In genomic region chr22:41587347-41587723, GRCh38 we compare ENCODE assay signal across 22 cellular contexts. TPM values are rescaled to one million over a fixed set of nuclear protein-coding genes. Genes with fewer than 3 reads are reported as not detected.
DNase-seq lines count a peak whose midpoint lies in the region; ATAC-seq and TF ChIP-seq lines count a peak whose summit lies in the region.
"Had no signal": no experiment of that assay in that cellular context is flagged by ENCODE, and none has a peak within 500 bp of the region (broad histone marks: within the 10 kb centered on the region; RNA-seq: fewer than 3 reads in every experiment).

No MANE protein-coding gene starts in this region.

- no peak for DNase-seq in activated CD4-positive, alpha-beta memory T cell treated with anti-CD3 and anti-CD28 coated beads, Interleukin-2, amount 10 ng/mL, durations not matched to agents 7 days and 5 days
- no peak for DNase-seq in activated CD4-positive, alpha-beta memory T cell treated with anti-CD3 and anti-CD28 coated beads for 36 hours
- DNase-seq in RWPE1 (ENCODE audit: low spot score), result no peak
- no peak for DNase-seq in tibial nerve (ENCODE audit: low spot score in 2 of 2)
- no peak for DNase-seq in activated gamma-delta T cell (lab: John Stamatoyannopoulos, UW)
- DNase-seq in gastrocnemius medialis, result no peak
- DNase-seq: activated effector memory CD4-positive, alpha-beta T cell treated with Interleukin-2 at 50 U/mL for 16 hours; anterior cingulate cortex; C1 segment of cervical spinal cord; islet precursor cell; mammary epithelial cell; MG63; naive thymus-derived CD8-positive, alpha-beta T cell; psoas muscle; SHP77 treated with DMSO at 0.1 percent for 48 hours had no signal

- no peak for TF ChIP-seq RAD21 in liver (IDR thresholded peaks at IDR 0.05)

- H3K27ac ChIP-seq in RWPE1, result peak overlapping the region; percentile 37
- peak overlapping the region; percentile 54 to 78 for H3K27ac ChIP-seq in liver (ENCODE audit: low read depth in 1 of 2, low read length in 2 of 2)
- peak overlapping the region in 3 of 4 donors; percentile 84 to 91 (median 88) for H3K27ac ChIP-seq in tibial nerve
- no peak overlapping the region for H3K27ac ChIP-seq in gastrocnemius medialis
- H3K27ac ChIP-seq: psoas muscle had no signal

- H3K4me1 Mint-ChIP-seq in activated CD4-positive, alpha-beta memory T cell treated with anti-CD3 and anti-CD28 coated beads, Interleukin-2, amount 10 ng/mL, durations not matched to agents 7 days and 5 days, result peaks cover 26% of the 10 kb centered on the region
- H3K4me1 Mint-ChIP-seq in activated CD4-positive, alpha-beta memory T cell treated with anti-CD3 and anti-CD28 coated beads for 36 hours (ENCODE audit: low read depth), result peaks cover 12% of the 10 kb centered on the region

- H3K27ac Mint-ChIP-seq in activated CD4-positive, alpha-beta memory T cell treated with anti-CD3 and anti-CD28 coated beads, Interleukin-2, amount 10 ng/mL, durations not matched to agents 7 days and 5 days, result peak overlapping the region; percentile 21
- H3K27ac Mint-ChIP-seq in activated CD4-positive, alpha-beta memory T cell treated with anti-CD3 and anti-CD28 coated beads for 36 hours, result no peak overlapping the region
- H3K27ac Mint-ChIP-seq: GM23338; T-helper 1 cell treated with Interleukin-12 subunit alpha and Interleukin-12 subunit beta and Interleukin-4 antibody, amounts not matched to agents 30 μg/mL and 1 μg/mL, for 36 hours; WTC11 had no signal

- POLR2A ChIA-PET in activated CD4-positive, alpha-beta memory T cell treated with anti-CD3 and anti-CD28 coated beads, Interleukin-2, amount 10 ng/mL, durations not matched to agents 7 days and 5 days (lab: Charles Lee), result interaction anchor here (7.1 kb wide), 1 partner anchor 33 kb away, joined by 158 read pairs; the partner anchor contains the start of genes DESI1 and XRCC6
- POLR2A ChIA-PET in activated CD4-positive, alpha-beta memory T cell treated with anti-CD3 and anti-CD28 coated beads for 36 hours (lab: Charles Lee), result no interaction called here
- POLR2A ChIA-PET in RWPE1 (lab: Yijun Ruan, JAX; ENCODE audit: low non-redundant PET), result interaction anchor here (0.6 kb wide), 1 partner anchor 88 kb away, joined by 7 read pairs; no protein-coding TSS in a partner anchor

- H3K4me3 ChIP-seq in liver (ENCODE audit: low read depth in 1 of 3, low read length in 3 of 3) (no peak overlapping the region), tibial nerve (no peak overlapping the region), gastrocnemius medialis (no peak overlapping the region)
- H3K4me3 ChIP-seq: GM23338, psoas muscle, suprapubic skin had no signal

- WGBS in liver, result 75% methylated on average over 7 of the region's 7 CpGs
- 93 to 95% methylated on average over 7 of the region's 7 CpGs for WGBS in tibial nerve, 2 donors

- H3K36me3 Mint-ChIP-seq in activated CD4-positive, alpha-beta memory T cell treated with anti-CD3 and anti-CD28 coated beads, Interleukin-2, amount 10 ng/mL, durations not matched to agents 7 days and 5 days (ENCODE audit: low read depth), result peaks cover 22% of the 10 kb centered on the region
- H3K36me3 Mint-ChIP-seq in activated CD4-positive, alpha-beta memory T cell treated with anti-CD3 and anti-CD28 coated beads for 36 hours, result peaks cover 15% of the 10 kb centered on the region
- H3K36me3 Mint-ChIP-seq: WTC11 had no signal

- H3K9me3 ChIP-seq in liver (ENCODE audit: control insufficient read depth in 4 of 4, low read length in 3 of 4), result no peaks in the 10 kb centered on the region
- no peaks in the 10 kb centered on the region for H3K9me3 ChIP-seq in tibial nerve
- no peaks in the 10 kb centered on the region for H3K9me3 ChIP-seq in gastrocnemius medialis
- H3K9me3 ChIP-seq: MG63, psoas muscle, suprapubic skin had no signal

- no peak for TF ChIP-seq POLR2A in tibial nerve (IDR thresholded peaks at IDR 0.05)
- TF ChIP-seq POLR2A in gastrocnemius medialis (IDR thresholded peaks at IDR 0.05), result no peak

- no peaks in the 10 kb centered on the region for H3K9me3 Mint-ChIP-seq in activated CD4-positive, alpha-beta memory T cell treated with anti-CD3 and anti-CD28 coated beads, Interleukin-2, amount 10 ng/mL, durations not matched to agents 7 days and 5 days
- H3K9me3 Mint-ChIP-seq in activated CD4-positive, alpha-beta memory T cell treated with anti-CD3 and anti-CD28 coated beads for 36 hours, result no peaks in the 10 kb centered on the region
- H3K9me3 Mint-ChIP-seq: naive thymus-derived CD8-positive, alpha-beta T cell; T-helper 1 cell treated with Interleukin-12 subunit alpha and Interleukin-12 subunit beta and Interleukin-4 antibody, amounts not matched to agents 30 μg/mL and 1 μg/mL, for 36 hours; WTC11 had no signal

- TF ChIP-seq CTCF in RWPE1 (conservative IDR thresholded peaks at IDR 0.05; ENCODE audit: low read depth) (no peak), liver (IDR thresholded peaks at IDR 0.05; ENCODE audit: low read depth, low read length, missing input control) (no peak), tibial nerve (IDR thresholded peaks at IDR 0.05) (no peak), gastrocnemius medialis (IDR thresholded peaks at IDR 0.05 in 4 of 5, conservative IDR thresholded peaks at IDR 0.05 in 1 of 5) (no peak)

- H3K36me3 ChIP-seq in liver (ENCODE audit: control insufficient read depth in 4 of 4, insufficient read depth in 3 of 4, low read depth in 1 of 4, low read length in 3 of 4) (peaks cover 2 to 20% (median 15%) of the 10 kb centered on the region in 4 donors), tibial nerve (peaks cover 0 to 38% (median 13%) of the 10 kb centered on the region in 3 donors), gastrocnemius medialis (peaks cover 0 to 5% of the 10 kb centered on the region in 2 donors)

- H3K4me3 Mint-ChIP-seq in activated CD4-positive, alpha-beta memory T cell treated with anti-CD3 and anti-CD28 coated beads, Interleukin-2, amount 10 ng/mL, durations not matched to agents 7 days and 5 days, result no peak overlapping the region
- H3K4me3 Mint-ChIP-seq in activated CD4-positive, alpha-beta memory T cell treated with anti-CD3 and anti-CD28 coated beads for 36 hours, result no peak overlapping the region
- H3K4me3 Mint-ChIP-seq: GM23338; T-helper 1 cell treated with Interleukin-12 subunit alpha and Interleukin-12 subunit beta and Interleukin-4 antibody, amounts not matched to agents 30 μg/mL and 1 μg/mL, for 36 hours; WTC11 had no signal

- ATAC-seq in gastrocnemius medialis, result no peak
- no peak for ATAC-seq in HG03175 (IDR thresholded peaks at IDR 0.05; ENCODE audit: unreplicated experiment)
- ATAC-seq: GM23338; naive thymus-derived CD8-positive, alpha-beta T cell; psoas muscle; WTC11 had no signal

- no peaks in the 10 kb centered on the region for H3K27me3 Mint-ChIP-seq in activated CD4-positive, alpha-beta memory T cell treated with anti-CD3 and anti-CD28 coated beads, Interleukin-2, amount 10 ng/mL, durations not matched to agents 7 days and 5 days
- no peaks in the 10 kb centered on the region for H3K27me3 Mint-ChIP-seq in activated CD4-positive, alpha-beta memory T cell treated with anti-CD3 and anti-CD28 coated beads for 36 hours
- H3K27me3 Mint-ChIP-seq: naive thymus-derived CD8-positive, alpha-beta T cell had no signal

- TF ChIP-seq EP300 in tibial nerve (IDR thresholded peaks at IDR 0.05), result no peak

- H3K27me3 ChIP-seq in liver (ENCODE audit: control insufficient read depth in 4 of 4, insufficient read depth in 4 of 4, low read length in 3 of 4), result no peaks in the 10 kb centered on the region
- no peaks in the 10 kb centered on the region for H3K27me3 ChIP-seq in tibial nerve
- no peaks in the 10 kb centered on the region for H3K27me3 ChIP-seq in gastrocnemius medialis
- H3K27me3 ChIP-seq: MG63, suprapubic skin had no signal

- CTCF ChIA-PET in activated CD4-positive, alpha-beta memory T cell treated with anti-CD3 and anti-CD28 coated beads, Interleukin-2, amount 10 ng/mL, durations not matched to agents 7 days and 5 days (lab: Charles Lee), result interaction anchor here (0.7 kb wide), 1 partner anchor 60 kb away, joined by 6 read pairs; no protein-coding TSS in a partner anchor
- CTCF ChIA-PET in activated CD4-positive, alpha-beta memory T cell treated with anti-CD3 and anti-CD28 coated beads for 36 hours (lab: Charles Lee), result interaction anchor here (0.7 kb wide), 1 partner anchor 20 kb away, joined by 4 read pairs; no protein-coding TSS in a partner anchor
- CTCF ChIA-PET in RWPE1 (lab: Yijun Ruan, JAX), result no interaction called here

- intact Hi-C loops in activated CD4-positive, alpha-beta memory T cell treated with anti-CD3 and anti-CD28 coated beads for 36 hours (cut with micrococcal nuclease), result no loop called here
- intact Hi-C loops in gastrocnemius medialis (cut with DNase I; ENCODE audit: low total_unique reads), result no loop called here

- peak overlapping the region in 1 of 2 donors; percentile 56 for H3K9ac ChIP-seq in liver (ENCODE audit: low read depth in 1 of 2, low read length in 2 of 2)

- peaks cover 8 to 24% (median 17%) of the 10 kb centered on the region in 4 donors for H3K4me1 ChIP-seq in liver (ENCODE audit: control insufficient read depth in 4 of 4, insufficient read depth in 4 of 4, low read length in 3 of 4)
- peaks cover 0 to 18% (median 15%) of the 10 kb centered on the region in 4 donors for H3K4me1 ChIP-seq in tibial nerve
- H3K4me1 ChIP-seq in gastrocnemius medialis, result peaks cover 0 to 17% of the 10 kb centered on the region in 2 donors

- in situ Hi-C loops in gastrocnemius medialis (cut with MboI; ENCODE audit: low sequenced_read_pairs in 4 of 4), result no loop called here

RNA-seq across cellular contexts. Expression of gene PMM1, which starts 2.3 kb away (rescaled TPM):
- 10 to 100 TPM; 44.4 to 46.2 TPM for total RNA-seq in activated CD4-positive, alpha-beta memory T cell treated with anti-CD3 and anti-CD28 coated beads, Interleukin-2, amount 10 ng/mL, durations not matched to agents 7 days and 5 days
- 10 to 100 TPM; 45.1 to 46.4 TPM for total RNA-seq in activated CD4-positive, alpha-beta memory T cell treated with anti-CD3 and anti-CD28 coated beads for 36 hours
- total RNA-seq in liver (10 to 100 TPM; 24.9 to 30.1 TPM), tibial nerve (10 to 100 TPM; 55.5 to 88.1 (median 83.5) TPM), gastrocnemius medialis (10 to 100 TPM; 11.6 to 23.3 (median 16.5) TPM)
- polyA plus RNA-seq in liver, result 10 to 100 TPM; 35.1 to 50.2 TPM

RNA-seq across cellular contexts. Expression of gene CSDC2, which starts 26.5 kb away (rescaled TPM):
- total RNA-seq in activated CD4-positive, alpha-beta memory T cell treated with anti-CD3 and anti-CD28 coated beads, Interleukin-2, amount 10 ng/mL, durations not matched to agents 7 days and 5 days, result not detected
- total RNA-seq in activated CD4-positive, alpha-beta memory T cell treated with anti-CD3 and anti-CD28 coated beads for 36 hours, result not detected
- total RNA-seq in liver, result under 1 TPM; 0.17 to 0.33 TPM
- polyA plus RNA-seq in liver, result 10 to 100 TPM in 1 of 2 donors, under 1 TPM in 1; 0.42 to 12.2 TPM
- total RNA-seq in tibial nerve, result 10 to 100 TPM in 1 of 4 donors, 1 to 10 TPM in 3; 1.7 to 10.8 (median 2.5) TPM
- 1 to 10 TPM in 1 of 4 donors, under 1 TPM in 3; 0.41 to 3.9 (median 0.89) TPM for total RNA-seq in gastrocnemius medialis
- total RNA-seq: activated CD8-positive, alpha-beta memory T cell treated with anti-CD3 and anti-CD28 coated beads for 36 hours; naive thymus-derived CD8-positive, alpha-beta T cell had no signal
- polyA plus RNA-seq: mammary epithelial cell; naive thymus-derived CD8-positive, alpha-beta T cell had no signal

RNA-seq across cellular contexts. Expression of gene DESI1, which starts 33.5 kb away (rescaled TPM):
- total RNA-seq in activated CD4-positive, alpha-beta memory T cell treated with anti-CD3 and anti-CD28 coated beads, Interleukin-2, amount 10 ng/mL, durations not matched to agents 7 days and 5 days, result 10 to 100 TPM; 49.3 to 53.6 TPM
- 10 to 100 TPM; 55.5 to 57.9 TPM for total RNA-seq in activated CD4-positive, alpha-beta memory T cell treated with anti-CD3 and anti-CD28 coated beads for 36 hours
- 10 to 100 TPM; 16.4 to 46.9 TPM for total RNA-seq in liver
- 100 to 1,000 TPM in 1 of 2 donors, 10 to 100 TPM in 1; 34.3 to 102 TPM for polyA plus RNA-seq in liver
- total RNA-seq in tibial nerve, result 10 to 100 TPM; 16.5 to 24.6 (median 19.2) TPM
- 10 to 100 TPM; 11.0 to 23.7 (median 20.5) TPM for total RNA-seq in gastrocnemius medialis

RNA-seq across cellular contexts. Expression of gene XRCC6, which starts 33.8 kb away (rescaled TPM):
- total RNA-seq in activated CD4-positive, alpha-beta memory T cell treated with anti-CD3 and anti-CD28 coated beads, Interleukin-2, amount 10 ng/mL, durations not matched to agents 7 days and 5 days, result 100 to 1,000 TPM; 244 to 251 TPM
- 100 to 1,000 TPM; 403 to 409 TPM for total RNA-seq in activated CD4-positive, alpha-beta memory T cell treated with anti-CD3 and anti-CD28 coated beads for 36 hours
- 100 to 1,000 TPM; 104 to 148 TPM for total RNA-seq in liver
- polyA plus RNA-seq in liver, result 10 to 100 TPM; 81.8 to 87.9 TPM
- total RNA-seq in tibial nerve, result 100 to 1,000 TPM; 141 to 200 (median 178) TPM
- 100 to 1,000 TPM; 220 to 285 (median 278) TPM for total RNA-seq in gastrocnemius medialis

RNA-seq across cellular contexts. Expression of gene POLR3H, which starts 43.1 kb away (rescaled TPM):
- 10 to 100 TPM; 19.2 to 20.5 TPM for total RNA-seq in activated CD4-positive, alpha-beta memory T cell treated with anti-CD3 and anti-CD28 coated beads, Interleukin-2, amount 10 ng/mL, durations not matched to agents 7 days and 5 days
- total RNA-seq in activated CD4-positive, alpha-beta memory T cell treated with anti-CD3 and anti-CD28 coated beads for 36 hours, result 10 to 100 TPM; 23.3 to 23.8 TPM
- total RNA-seq in liver, result 10 to 100 TPM; 11.7 to 21.9 TPM
- 10 to 100 TPM; 32.2 to 37.7 TPM for polyA plus RNA-seq in liver
- total RNA-seq in tibial nerve, result 10 to 100 TPM; 26.6 to 33.6 (median 27.5) TPM
- 10 to 100 TPM in 1 of 4 donors, 1 to 10 TPM in 3; 5.7 to 11.0 (median 6.9) TPM for total RNA-seq in gastrocnemius medialis

Comparison
In these comparisons a context has a peak if more than half of its experiments do, and no peak if none do; other contexts are left out.
1. H3K27ac ChIP-seq: peak in RWPE1 (single experiment), liver (2 of 2) and tibial nerve (3 of 4); none in gastrocnemius medialis (0 of 4).